ENCODE assay signal across 8 cellular contexts in the genomic region with DNA sequence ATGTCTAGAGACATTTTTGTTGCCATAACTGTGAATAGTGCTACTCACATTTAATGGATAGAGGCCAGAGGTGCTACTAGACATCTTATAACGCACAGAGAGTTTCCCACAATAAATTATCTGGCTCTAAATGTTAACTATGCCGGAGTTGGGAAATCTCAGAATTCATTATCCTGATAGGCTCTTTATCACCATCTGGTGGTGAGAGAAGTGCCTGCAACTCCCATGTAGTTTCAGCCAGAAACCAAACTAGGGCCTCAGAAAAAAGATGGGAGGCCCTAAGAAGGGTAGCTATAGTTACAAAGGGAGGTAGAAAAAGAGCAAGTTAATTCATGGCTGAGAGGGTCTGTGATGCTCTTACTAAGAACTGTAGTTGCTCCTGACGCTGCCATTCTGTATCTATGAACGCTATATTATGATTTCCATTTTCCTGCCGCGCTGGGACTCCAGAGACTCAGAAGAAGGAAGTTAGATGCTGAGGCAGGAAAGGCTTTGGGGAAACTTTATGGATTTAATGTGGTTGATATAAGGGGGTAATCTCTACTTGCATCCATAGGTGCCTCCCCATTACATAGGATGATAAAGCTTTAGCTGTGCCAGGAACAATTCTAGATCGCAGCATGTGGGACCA. TPM values are rescaled to one million over a fixed set of nuclear protein-coding genes. Genes with fewer than 3 reads are reported as not detected.
DNase-seq lines count a peak whose midpoint lies in the region; ATAC-seq and TF ChIP-seq lines count a peak whose summit lies in the region.

No MANE protein-coding gene starts in this region.

- POLR2A ChIA-PET in PC-3 (lab: Charles Lee; ENCODE audit: unreplicated experiment) = no interaction called here

- no peak overlapping the region for H3K4me3 ChIP-seq in PC-3 (ENCODE audit: low read length)
- no peak overlapping the region for H3K4me3 ChIP-seq in adipocyte (ENCODE audit: low read length)
- no peak overlapping the region for H3K4me3 ChIP-seq in left ventricle myocardium inferior

- ATAC-seq in HG02884 (IDR thresholded peaks at IDR 0.05; ENCODE audit: unreplicated experiment) (peak; percentile 73), PC-3 (peak; percentile 18; the same call in 1 of the 2 replicates), sciatic nerve (peak; percentile 59), GM18858 (IDR thresholded peaks at IDR 0.05; ENCODE audit: unreplicated experiment) (no peak)

- H3K9me2 ChIP-seq in PC-3 (replicated peaks; ENCODE audit: low read length) = no peaks in the 10 kb centered on the region

- H3K9ac ChIP-seq in PC-3 (ENCODE audit: low read length) = no peak overlapping the region
- H3K9ac ChIP-seq in adipocyte (ENCODE audit: low read length) = no peak overlapping the region

- no peaks in the 10 kb centered on the region for H3K79me2 ChIP-seq in PC-3 (ENCODE audit: low read length)

- peaks cover 8% of the 10 kb centered on the region; the same call in 1 of the 2 replicates for H3K4me1 ChIP-seq in PC-3 (ENCODE audit: insufficient read depth, low read length)
- H3K4me1 ChIP-seq in adipocyte (ENCODE audit: control insufficient read depth, insufficient read depth, low read length) = peaks cover 6% of the 10 kb centered on the region
- H3K4me1 ChIP-seq in left ventricle myocardium inferior = peaks cover 19% of the 10 kb centered on the region

- no peaks in the 10 kb centered on the region for H3F3A ChIP-seq in PC-3 (ENCODE audit: low read length, unreplicated experiment)

- no peaks in the 10 kb centered on the region for H4K20me1 ChIP-seq in PC-3 (ENCODE audit: low read length)

- H3K27ac ChIP-seq in PC-3 (ENCODE audit: low read length) (no peak overlapping the region), left ventricle myocardium inferior (replicated peaks) (peak overlapping the region; percentile 52)

- H2AFZ ChIP-seq in PC-3 (ENCODE audit: low read length) = no peak overlapping the region

- TF ChIP-seq CTCF in PC-3 (conservative IDR thresholded peaks at IDR 0.05; ENCODE audit: low read depth, low read length) (peak; percentile 78), left ventricle myocardium inferior (IDR thresholded peaks at IDR 0.05; ENCODE audit: borderline replicate concordance) (peak; percentile 99)

- H3K4me2 ChIP-seq in PC-3 (ENCODE audit: low read length) = no peak overlapping the region

- CTCF ChIA-PET in PC-3 (lab: Charles Lee) = interaction anchor here (0.6 to 0.8 kb wide), 4 partner anchors 22 to 327 kb away, joined by 3 read pairs; no protein-coding TSS in a partner anchor

- no TSS peak for BruUV-seq in PC-3 (replicated peaks; lab: Mats Ljungman, UMichigan)

- intact Hi-C loops in PC-3 (cut with micrococcal nuclease) = loop anchor here (1.0 to 2.0 kb wide), 3 partner anchors 101 to 327 kb away; no protein-coding TSS in a partner anchor
- intact Hi-C loops in left ventricle myocardium inferior (cut with micrococcal nuclease) = loop anchor here (5.0 kb wide), 1 partner anchor 51 kb away; no protein-coding TSS in a partner anchor
- intact Hi-C loops in sciatic nerve (cut with DNase I) = no loop called here

- DNase-seq in NCI-H510A treated with DMSO at 0.1 percent for 48 hours (lab: John Stamatoyannopoulos, UW) (peak; percentile 36), NCI-H510A (lab: John Stamatoyannopoulos, UW) (no peak), PC-3 (peak; percentile 64), adipocyte (ENCODE audit: low read depth) (peak; percentile 93), left ventricle myocardium inferior (no peak), sciatic nerve (ENCODE audit: low spot score) (peak; percentile 70)

- H3K9me3 ChIP-seq in PC-3 (ENCODE audit: low read length) (no peaks in the 10 kb centered on the region), adipocyte (ENCODE audit: control insufficient read depth, low read length) (no peaks in the 10 kb centered on the region), left ventricle myocardium inferior (replicated peaks) (no peaks in the 10 kb centered on the region)

- no peaks in the 10 kb centered on the region; the same call in 1 of the 2 replicates for H3K36me3 ChIP-seq in PC-3 (ENCODE audit: low read depth, low read length)
- H3K36me3 ChIP-seq in adipocyte (ENCODE audit: control insufficient read depth, insufficient read depth, low read length, severe bottlenecking) = no peaks in the 10 kb centered on the region
- no peaks in the 10 kb centered on the region for H3K36me3 ChIP-seq in left ventricle myocardium inferior

- no peaks in the 10 kb centered on the region for H3K27me3 ChIP-seq in PC-3 (ENCODE audit: low read length)
- no peaks in the 10 kb centered on the region for H3K27me3 ChIP-seq in adipocyte (replicated peaks; ENCODE audit: control insufficient read depth, insufficient read depth, low read length)
- no peaks in the 10 kb centered on the region for H3K27me3 ChIP-seq in left ventricle myocardium inferior (ENCODE audit: low read depth)

RNA-seq across cellular contexts. Expression of a gene that starts 22.9 kb away (rescaled TPM):
- total RNA-seq in PC-3 (2014; rRNA removed) = 72.5 and 78.1 TPM in 2 replicates
- 40.2 TPM for total RNA-seq in left ventricle myocardium inferior
- 25.5 TPM for total RNA-seq in sciatic nerve

RNA-seq across cellular contexts. Expression of a gene that starts 50.4 kb away (rescaled TPM):
- total RNA-seq in PC-3 (2014; rRNA removed) (under 0.01 TPM in 1 of 2 replicates, not detected in the other), left ventricle myocardium inferior (9.5 TPM), sciatic nerve (22.7 TPM)

Comparison
In these comparisons a context has a peak if more than half of its experiments do, and no peak if none do; other contexts are left out.
1. DNase-seq: peak in NCI-H510A treated with DMSO at 0.1 percent for 48 hours (single experiment), PC-3 (single experiment), adipocyte (single experiment) and sciatic nerve (single experiment); none in NCI-H510A (single experiment) and left ventricle myocardium inferior (single experiment).
2. RNA of a gene that starts 50.4 kb away (total RNA-seq): 22.7 TPM in sciatic nerve (single experiment) and 9.5 TPM in left ventricle myocardium inferior (single experiment); under 0.01 TPM in PC-3; every median in the first group is over 10 times any median in the second.